ENCODE assay signal across 8 cellular contexts in genomic region chr14:72926292-72927028, GRCh38. TPM values are rescaled to one million over a fixed set of nuclear protein-coding genes. Genes with fewer than 3 reads are reported as not detected.
A peak's percentile ranks its signal among the peaks of the same experiment; 100 is the strongest.
DNase-seq lines count a peak whose midpoint lies in the region; ATAC-seq and TF ChIP-seq lines count a peak whose summit lies in the region.

Gene DCAF4, plus strand, starts transcription at chr14:72926464. Its CDS starts 11,515 bp downstream, at chr14:72937979.

- no peaks in the 10 kb centered on the region for H3K27me3 ChIP-seq in Peyer's patch
- H3K27me3 ChIP-seq in muscle layer of colon (ENCODE audit: control insufficient read depth in 1 of 2, insufficient read depth in 2 of 2, low read length in 2 of 2): no peaks in the 10 kb centered on the region

- peak; percentile 97 for ATAC-seq in GM21825 (IDR thresholded peaks at IDR 0.05; ENCODE audit: unreplicated experiment)
- peak; percentile 96 to 97 for ATAC-seq in activated T-cell treated with anti-CD3 and anti-CD28 coated beads, Interleukin-2, amount 50 U/mL, for 4 hours
- ATAC-seq in esophagus mucosa: peak; percentile 97

- H3K9me3 ChIP-seq in KOPT-K1 (ENCODE audit: insufficient read depth, low read length, poor library complexity, severe bottlenecking): no peaks in the 10 kb centered on the region
- H3K9me3 ChIP-seq in Peyer's patch: no peaks in the 10 kb centered on the region
- no peaks in the 10 kb centered on the region for H3K9me3 ChIP-seq in muscle layer of colon (ENCODE audit: low read length)

- H3K9me3 Mint-ChIP-seq in activated T-cell treated with anti-CD3 and anti-CD28 coated beads, Interleukin-2, amount 50 U/mL, for 4 hours: no peaks in the 10 kb centered on the region

- TF ChIP-seq CTCF in Peyer's patch (IDR thresholded peaks at IDR 0.05): peak in 1 of 6 experiments; percentile 1

- peak within 1 kb of the TSS; percentile 61 for H3K9ac ChIP-seq in muscle layer of colon (ENCODE audit: low read length)

- peaks cover 2% of the 10 kb centered on the region for H3K36me3 Mint-ChIP-seq in activated T-cell treated with anti-CD3 and anti-CD28 coated beads, Interleukin-2, amount 50 U/mL, for 4 hours (ENCODE audit: insufficient read depth)

- peak within 1 kb of the TSS; percentile 62 to 89 (median 80) for H3K4me3 ChIP-seq in Peyer's patch
- peak within 1 kb of the TSS; percentile 86 to 90 for H3K4me3 ChIP-seq in muscle layer of colon (ENCODE audit: low read depth in 1 of 2, low read length in 2 of 2)

- DNase-seq in DMS79 treated with DMSO at 0.1 percent for 48 hours (lab: John Stamatoyannopoulos, UW) (peak; percentile 99), Peyer's patch (peak; percentile 96 to 98 (median 96))
- DNase-seq in activated T-cell treated with anti-CD3 and anti-CD28 coated beads, Interleukin-2, amount 50 U/mL, for 4 hours: peak; percentile 91
- DNase-seq in stimulated activated CD8-positive, alpha-beta memory T cell treated with anti-CD3 and anti-CD28 coated beads, Interleukin-7, amount 100 ng/mL, for 4 hours (ENCODE audit: low read depth in 2 of 2): peak; percentile 93 to 95

- peaks cover 13% of the 10 kb centered on the region for H3K4me1 Mint-ChIP-seq in activated T-cell treated with anti-CD3 and anti-CD28 coated beads, Interleukin-2, amount 50 U/mL, for 4 hours (ENCODE audit: low read depth)

- H3K27me3 Mint-ChIP-seq in activated T-cell treated with anti-CD3 and anti-CD28 coated beads, Interleukin-2, amount 50 U/mL, for 4 hours (ENCODE audit: low read depth): no peaks in the 10 kb centered on the region

- H3K27ac ChIP-seq in KOPT-K1 (ENCODE audit: low read depth, low read length, poor library complexity, severe bottlenecking) (peak within 1 kb of the TSS; percentile 67), Peyer's patch (peak within 1 kb of the TSS; percentile 75 to 90 (median 87)), muscle layer of colon (ENCODE audit: low read depth, low read length) (peak within 1 kb of the TSS; percentile 90)

- peaks cover 5% of the 10 kb centered on the region; the same call in 1 of the 2 replicates for H3K36me3 ChIP-seq in KOPT-K1 (ENCODE audit: insufficient read depth, low read length)
- no peaks in the 10 kb centered on the region for H3K36me3 ChIP-seq in Peyer's patch
- H3K36me3 ChIP-seq in muscle layer of colon (ENCODE audit: insufficient read depth, low read length): no peaks in the 10 kb centered on the region

- H3K4me1 ChIP-seq in Peyer's patch: no peaks in the 10 kb centered on the region
- H3K4me1 ChIP-seq in muscle layer of colon (ENCODE audit: insufficient read depth, low read length): no peaks in the 10 kb centered on the region

- peak within 1 kb of the TSS; percentile 93 for H3K4me3 Mint-ChIP-seq in activated T-cell treated with anti-CD3 and anti-CD28 coated beads, Interleukin-2, amount 50 U/mL, for 4 hours

- peak; percentile 24 to 30 for TF ChIP-seq POLR2A in Peyer's patch (IDR thresholded peaks at IDR 0.05)

RNA-seq across cellular contexts. Expression of gene DCAF4, which starts in this region (rescaled TPM):
- total RNA-seq in Peyer's patch (10 to 100 TPM; 11.2 to 49.5 (median 27.6) TPM), esophagus mucosa (9.6 TPM)
- 10 to 100 TPM; 29.7 to 39.2 (median 34.0) TPM for total RNA-seq in activated T-cell treated with anti-CD3 and anti-CD28 coated beads, Interleukin-2, amount 50 U/mL, for 4 hours

Comparison
In these comparisons a context has a peak if more than half of its experiments do, and no peak if none do; other contexts are left out.
1. Peak in every context shown above with its lines: DNase-seq, ATAC-seq, H3K4me3 ChIP-seq and H3K27ac ChIP-seq.